Comparison of ENCODE assay signal across 13 cellular contexts in the genomic region with DNA sequence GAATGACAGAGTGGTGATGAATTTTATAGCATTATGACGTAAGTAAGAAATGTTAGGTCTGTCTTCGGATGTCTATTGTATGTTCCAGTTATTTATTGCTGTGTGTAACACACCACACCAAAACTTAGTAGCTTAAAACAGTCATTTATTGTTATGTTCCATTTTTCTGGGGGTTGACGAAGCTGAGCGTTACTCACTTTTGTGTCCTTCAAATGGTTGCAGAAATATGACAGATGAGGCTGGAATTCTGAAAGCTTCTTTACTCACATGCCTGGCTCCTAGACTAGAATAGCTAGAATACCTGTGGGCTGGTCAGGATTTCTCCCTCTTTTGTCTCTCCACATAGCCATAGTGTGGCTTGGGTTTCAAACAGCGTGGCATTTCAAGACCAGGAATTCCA.
A peak's percentile ranks its signal among the peaks of the same experiment; 100 is the strongest.
DNase-seq lines count a peak whose midpoint lies in the region; ATAC-seq and TF ChIP-seq lines count a peak whose summit lies in the region.
"Had no signal": no experiment of that assay in that cellular context is flagged by ENCODE, and none has a peak within 500 bp of the region (broad histone marks: within the 10 kb centered on the region; RNA-seq: fewer than 3 reads in every experiment).

No MANE protein-coding gene starts in this region.

- no peak for DNase-seq in activated naive CD4-positive, alpha-beta T cell treated with anti-CD3 and anti-CD28 coated beads, Interleukin-2, amount 50 U/mL, for 72 hours (ENCODE audit: low spot score in 2 of 2)
- no peak for DNase-seq in activated naive CD4-positive, alpha-beta T cell treated with anti-CD3 and anti-CD28 coated beads, Interleukin-2, amount 50 U/mL, for 16 hours
- DNase-seq in SJSA1 (ENCODE audit: low read depth in 1 of 2, low spot score in 2 of 2) (peak; percentile 82 to 91), epithelial cell of prostate (ENCODE audit: low read depth, low spot score) (peak; percentile 79), skeletal muscle cell (ENCODE audit: low read depth) (peak; percentile 75), NOMO-1 treated with dmso at 0.1 percent for 144 hours (lab: John Stamatoyannopoulos, UW; ENCODE audit: unreplicated experiment) (no peak), omental fat pad (ENCODE audit: low spot score) (no peak), ovary (no peak)
- DNase-seq: AML-193, midbrain, NCI-H1105 treated with DMSO at 0.1 percent for 48 hours, sigmoid colon, T-helper 2 cell had no signal

- no peak for TF ChIP-seq EP300 in ovary (IDR thresholded peaks at IDR 0.05)

- intact Hi-C loops in ovary (cut with DNase I) = no loop called here

- no peaks in the 10 kb centered on the region for H3K36me3 ChIP-seq in SJSA1
- H3K36me3 ChIP-seq in ovary = no peaks in the 10 kb centered on the region
- H3K36me3 ChIP-seq: sigmoid colon had no signal

- peaks cover 38% of the 10 kb centered on the region for H3K4me1 ChIP-seq in SJSA1 (replicated peaks)
- no peaks in the 10 kb centered on the region for H3K4me1 ChIP-seq in ovary (ENCODE audit: insufficient read depth)
- H3K4me1 ChIP-seq: sigmoid colon had no signal

- H3K27ac Mint-ChIP-seq in activated naive CD4-positive, alpha-beta T cell treated with anti-CD3 and anti-CD28 coated beads, Interleukin-2, amount 50 U/mL, for 72 hours = peak overlapping the region; percentile 23 to 79

- H3K27ac ChIP-seq in SJSA1 (peak overlapping the region; percentile 94), epithelial cell of prostate (peak overlapping the region; percentile 88), ovary (no peak overlapping the region)
- H3K27ac ChIP-seq: sigmoid colon had no signal

- no peaks in the 10 kb centered on the region for H3K9me3 ChIP-seq in SJSA1 (replicated peaks)
- H3K9me3 ChIP-seq in ovary = no peaks in the 10 kb centered on the region
- H3K9me3 ChIP-seq: sigmoid colon had no signal

- H3K4me3 ChIP-seq in SJSA1 = no peak overlapping the region
- H3K4me3 ChIP-seq in skeletal muscle cell (ENCODE audit: low read depth, low read length) = no peak overlapping the region
- no peak overlapping the region for H3K4me3 ChIP-seq in ovary
- H3K4me3 ChIP-seq: sigmoid colon had no signal

- TF ChIP-seq CTCF in omental fat pad (IDR thresholded peaks at IDR 0.05) = no peak
- no peak for TF ChIP-seq CTCF in ovary (IDR thresholded peaks at IDR 0.05)

- 89 to 98% (median 92%) methylated on average over 5 of the region's 5 CpGs for WGBS in ovary, 3 donors

- peaks cover 9 to 10% of the 10 kb centered on the region in 2 donors for H3K9me3 Mint-ChIP-seq in activated naive CD4-positive, alpha-beta T cell treated with anti-CD3 and anti-CD28 coated beads, Interleukin-2, amount 50 U/mL, for 72 hours

- H3K27me3 ChIP-seq in SJSA1 (replicated peaks) = no peaks in the 10 kb centered on the region
- no peaks in the 10 kb centered on the region for H3K27me3 ChIP-seq in ovary
- H3K27me3 ChIP-seq: sigmoid colon had no signal

- TF ChIP-seq POLR2A in ovary (IDR thresholded peaks at IDR 0.05) = no peak

- peaks cover 5 to 11% of the 10 kb centered on the region in 2 donors for H3K36me3 Mint-ChIP-seq in activated naive CD4-positive, alpha-beta T cell treated with anti-CD3 and anti-CD28 coated beads, Interleukin-2, amount 50 U/mL, for 72 hours

- ATAC-seq in activated naive CD4-positive, alpha-beta T cell treated with anti-CD3 and anti-CD28 coated beads, Interleukin-2, amount 50 U/mL, for 72 hours = no peak
- ATAC-seq in omental fat pad (ENCODE audit: low FRiP score) = no peak

Comparison
In these comparisons a context has a peak if more than half of its experiments do, and no peak if none do; other contexts are left out.
1. DNase-seq: peak in SJSA1 (2 of 2), epithelial cell of prostate (single experiment) and skeletal muscle cell (single experiment); none in activated naive CD4-positive, alpha-beta T cell treated with anti-CD3 and anti-CD28 coated beads, Interleukin-2, amount 50 U/mL, for 72 hours (0 of 2), activated naive CD4-positive, alpha-beta T cell treated with anti-CD3 and anti-CD28 coated beads, Interleukin-2, amount 50 U/mL, for 16 hours (single experiment), NOMO-1 treated with dmso at 0.1 percent for 144 hours (single experiment), omental fat pad (single experiment) and ovary (0 of 5).
2. H3K27ac ChIP-seq: peak in SJSA1 (single experiment) and epithelial cell of prostate (single experiment); none in ovary (0 of 2).